In genomic region chr3:176776622-176777021, GRCh38 we compare ENCODE assay signal across 12 cellular contexts.
"Had no signal": no experiment of that assay in that cellular context is flagged by ENCODE, and none has a peak within 500 bp of the region (broad histone marks: within the 10 kb centered on the region; RNA-seq: fewer than 3 reads in every experiment).

No MANE protein-coding gene starts in this region.

- H3K4me1 ChIP-seq: gastrocnemius medialis had no signal

- H3K27ac ChIP-seq: dorsolateral prefrontal cortex, gastrocnemius medialis, thoracic aorta had no signal

- DNase-seq: activated CD4-positive, alpha-beta T cell treated with anti-CD3 and anti-CD28 coated beads, Interleukin-2, amount 10 ng/mL, durations not matched to agents 7 days and 5 days; activated CD4-positive, CD25-positive, alpha-beta regulatory T cell; activated CD8-positive, alpha-beta memory T cell treated with anti-CD3 and anti-CD28 coated beads, Interleukin-2, amount 50 U/mL, for 48 hours; activated gamma-delta T cell treated with Interleukin-2 at 50 U/mL for 16 hours; amniotic stem cell; dorsolateral prefrontal cortex; endodermal cell; gastrocnemius medialis; islet precursor cell; stimulated activated CD4-positive, alpha-beta T cell treated with anti-CD3 and anti-CD28 coated beads, Interleukin-2, amount 100 ng/mL, for 24 hours had no signal

- H3K4me3 ChIP-seq: dorsolateral prefrontal cortex, gastrocnemius medialis, lung, thoracic aorta had no signal

- ATAC-seq: gastrocnemius medialis had no signal

- H3K9me3 ChIP-seq: gastrocnemius medialis, thoracic aorta had no signal

- H3K27me3 ChIP-seq: dorsolateral prefrontal cortex, gastrocnemius medialis had no signal

- H3K36me3 ChIP-seq: gastrocnemius medialis, thoracic aorta had no signal
